ENCODE assay signal across 8 cellular contexts in genomic region chr2:239266779-239267410, GRCh38.
DNase-seq lines count a peak whose midpoint lies in the region; ATAC-seq and TF ChIP-seq lines count a peak whose summit lies in the region.

No MANE protein-coding gene starts in this region.

- H3K27me3 ChIP-seq in heart right ventricle (no peaks in the 10 kb centered on the region), suprapubic skin (no peaks in the 10 kb centered on the region)

- POLR2A ChIA-PET in activated CD4-positive, alpha-beta T cell treated with anti-CD3 and anti-CD28 coated beads, Interleukin-2, amount 10 ng/mL, durations not matched to agents 7 days and 5 days (lab: Charles Lee): interaction anchor here (0.6 to 1.1 kb wide), 2 partner anchors 9 to 32 kb away, joined by 3 to 8 read pairs; no protein-coding TSS in a partner anchor
- POLR2A ChIA-PET in RWPE1 (lab: Yijun Ruan, JAX; ENCODE audit: low non-redundant PET): no interaction called here

- H3K36me3 Mint-ChIP-seq in activated CD4-positive, alpha-beta T cell treated with anti-CD3 and anti-CD28 coated beads, Interleukin-2, amount 10 ng/mL, durations not matched to agents 7 days and 5 days (ENCODE audit: low read depth): peaks cover 13% of the 10 kb centered on the region

- TF ChIP-seq POLR2A in suprapubic skin (IDR thresholded peaks at IDR 0.05): no peak

- H3K9me3 Mint-ChIP-seq in activated CD4-positive, alpha-beta T cell treated with anti-CD3 and anti-CD28 coated beads, Interleukin-2, amount 10 ng/mL, durations not matched to agents 7 days and 5 days: no peaks in the 10 kb centered on the region

- DNase-seq in activated CD4-positive, alpha-beta T cell treated with anti-CD3 and anti-CD28 coated beads, Interleukin-2, amount 10 ng/mL, durations not matched to agents 7 days and 5 days: no peak
- no peak for DNase-seq in activated CD4-positive, alpha-beta T cell treated with anti-CD3 and anti-CD28 coated beads for 4 hours
- DNase-seq in RWPE1 (ENCODE audit: low spot score): no peak
- no peak for DNase-seq in heart right ventricle
- peak; percentile 62 to 69 for DNase-seq in suprapubic skin (ENCODE audit: low spot score in 2 of 2)
- no peak for DNase-seq in stimulated activated CD4-positive, alpha-beta T cell treated with anti-CD3 and anti-CD28 coated beads, Interleukin-12 subunit alpha, Interleukin-12 subunit beta, amount 100 ng/mL, for 4 hours
- DNase-seq in LoVo (ENCODE audit: low spot score): no peak

- ATAC-seq in heart right ventricle (peak in 7 of 8 donors; percentile 5 to 58 (median 15)), GM21381 (IDR thresholded peaks at IDR 0.05; ENCODE audit: unreplicated experiment) (no peak)

- H3K4me3 Mint-ChIP-seq in activated CD4-positive, alpha-beta T cell treated with anti-CD3 and anti-CD28 coated beads, Interleukin-2, amount 10 ng/mL, durations not matched to agents 7 days and 5 days: peak overlapping the region; percentile 85

- H3K36me3 ChIP-seq in heart right ventricle: no peaks in the 10 kb centered on the region
- H3K36me3 ChIP-seq in suprapubic skin: no peaks in the 10 kb centered on the region

- H3K4me3 ChIP-seq in heart right ventricle (peak overlapping the region in 3 of 10 donors; percentile 9 to 58 (median 14)), suprapubic skin (peak overlapping the region; percentile 32)

- TF ChIP-seq CTCF in RWPE1 (conservative IDR thresholded peaks at IDR 0.05; ENCODE audit: low read depth): no peak
- TF ChIP-seq CTCF in heart right ventricle (IDR thresholded peaks at IDR 0.05): no peak
- no peak for TF ChIP-seq CTCF in suprapubic skin (IDR thresholded peaks at IDR 0.05)

- peak overlapping the region; percentile 63 for H3K27ac ChIP-seq in RWPE1
- H3K27ac ChIP-seq in heart right ventricle: peak overlapping the region; percentile 40 to 96 (median 76)
- peak overlapping the region; percentile 83 for H3K27ac ChIP-seq in suprapubic skin

- peaks cover 43 to 91% (median 70%) of the 10 kb centered on the region in 9 donors for H3K4me1 ChIP-seq in heart right ventricle
- peaks cover 61% of the 10 kb centered on the region for H3K4me1 ChIP-seq in suprapubic skin

- intact Hi-C loops in heart right ventricle (cut with DNase I): loop anchor here in 1 of 10 donors (5.0 kb wide), 1 partner anchor 130 kb away; no protein-coding TSS in a partner anchor

- TF ChIP-seq EP300 in suprapubic skin (IDR thresholded peaks at IDR 0.05): no peak

- peak overlapping the region; percentile 98 for H3K27ac Mint-ChIP-seq in activated CD4-positive, alpha-beta T cell treated with anti-CD3 and anti-CD28 coated beads, Interleukin-2, amount 10 ng/mL, durations not matched to agents 7 days and 5 days

- peaks cover 87% of the 10 kb centered on the region for H3K4me1 Mint-ChIP-seq in activated CD4-positive, alpha-beta T cell treated with anti-CD3 and anti-CD28 coated beads, Interleukin-2, amount 10 ng/mL, durations not matched to agents 7 days and 5 days

- peaks cover 2% of the 10 kb centered on the region for H3K27me3 Mint-ChIP-seq in activated CD4-positive, alpha-beta T cell treated with anti-CD3 and anti-CD28 coated beads, Interleukin-2, amount 10 ng/mL, durations not matched to agents 7 days and 5 days

- H3K9me3 ChIP-seq in heart right ventricle (no peaks in the 10 kb centered on the region), suprapubic skin (no peaks in the 10 kb centered on the region)

- WGBS in heart right ventricle, 2 donors: 66 to 70% methylated on average over 16 of the region's 16 CpGs
- WGBS in suprapubic skin: 63% methylated on average over 13 of the region's 16 CpGs

- CTCF ChIA-PET in activated CD4-positive, alpha-beta T cell treated with anti-CD3 and anti-CD28 coated beads, Interleukin-2, amount 10 ng/mL, durations not matched to agents 7 days and 5 days (lab: Charles Lee): interaction anchor here (0.5 to 2.6 kb wide), 12 partner anchors 9 to 166 kb away, joined by 3 to 15 read pairs (median 3); no protein-coding TSS in a partner anchor
- CTCF ChIA-PET in RWPE1 (lab: Yijun Ruan, JAX): interaction anchor here (0.7 kb wide), 1 partner anchor 1921 kb away, joined by 3 read pairs; no protein-coding TSS in a partner anchor

Comparison
In these comparisons a context has a peak if more than half of its experiments do, and no peak if none do; other contexts are left out.
1. DNase-seq: peak in suprapubic skin (2 of 2); none in activated CD4-positive, alpha-beta T cell treated with anti-CD3 and anti-CD28 coated beads, Interleukin-2, amount 10 ng/mL, durations not matched to agents 7 days and 5 days (single experiment), activated CD4-positive, alpha-beta T cell treated with anti-CD3 and anti-CD28 coated beads for 4 hours (0 of 2), RWPE1 (single experiment), heart right ventricle (0 of 2), stimulated activated CD4-positive, alpha-beta T cell treated with anti-CD3 and anti-CD28 coated beads, Interleukin-12 subunit alpha, Interleukin-12 subunit beta, amount 100 ng/mL, for 4 hours (single experiment) and LoVo (single experiment).
2. Peak in every context shown above with its lines, with median percentiles within 50 percentile points of each other: H3K27ac ChIP-seq.